Comparison of ENCODE assay signal across 30 cellular contexts in genomic region chr6:107753778-107754177, GRCh38.
DNase-seq lines count a peak whose midpoint lies in the region; ATAC-seq and TF ChIP-seq lines count a peak whose summit lies in the region.
"Had no signal": no experiment of that assay in that cellular context is flagged by ENCODE, and none has a peak within 500 bp of the region (broad histone marks: within the 10 kb centered on the region; RNA-seq: fewer than 3 reads in every experiment).

No MANE protein-coding gene starts in this region.

- H3K27me3 ChIP-seq in MM.1S (replicated peaks; ENCODE audit: insufficient read depth, low read length) = no peaks in the 10 kb centered on the region
- H3K27me3 ChIP-seq in Peyer's patch = no peaks in the 10 kb centered on the region
- H3K27me3 ChIP-seq: adrenal gland, neutrophil, right lobe of liver, spleen, transverse colon had no signal

- H3K36me3 ChIP-seq in MM.1S (replicated peaks; ENCODE audit: insufficient read depth, low read length) = no peaks in the 10 kb centered on the region
- H3K36me3 ChIP-seq in Peyer's patch = no peaks in the 10 kb centered on the region
- H3K36me3 ChIP-seq: adrenal gland, esophagus squamous epithelium, heart right ventricle, neutrophil, right lobe of liver, spleen, transverse colon had no signal

- H3K4me1 Mint-ChIP-seq in activated naive CD4-positive, alpha-beta T cell treated with anti-CD3 and anti-CD28 coated beads, Interleukin-2, amount 10 ng/mL, durations not matched to agents 7 days and 5 days = peaks cover 44% of the 10 kb centered on the region
- H3K4me1 Mint-ChIP-seq in T-helper 17 cell = peaks cover 36% of the 10 kb centered on the region
- peaks cover 61 to 79% of the 10 kb centered on the region in 2 donors for H3K4me1 Mint-ChIP-seq in effector memory CD8-positive, alpha-beta T cell (ENCODE audit: low read depth in 2 of 2)
- peaks cover 54% of the 10 kb centered on the region for H3K4me1 Mint-ChIP-seq in stimulated activated naive CD8-positive, alpha-beta T cell treated with anti-CD3 and anti-CD28 coated beads, Interleukin-15, amount 100 ng/mL, for 72 hours

- H3K79me2 ChIP-seq in MM.1S (ENCODE audit: low read length) = no peaks in the 10 kb centered on the region

- peak overlapping the region; percentile 68 for H3K27ac Mint-ChIP-seq in activated naive CD4-positive, alpha-beta T cell treated with anti-CD3 and anti-CD28 coated beads, Interleukin-2, amount 10 ng/mL, durations not matched to agents 7 days and 5 days
- H3K27ac Mint-ChIP-seq in T-helper 17 cell = no peak overlapping the region
- peak overlapping the region; percentile 55 to 94 for H3K27ac Mint-ChIP-seq in effector memory CD8-positive, alpha-beta T cell
- H3K27ac Mint-ChIP-seq in stimulated activated naive CD8-positive, alpha-beta T cell treated with anti-CD3 and anti-CD28 coated beads, Interleukin-15, amount 100 ng/mL, for 72 hours = peak overlapping the region; percentile 36 to 76
- H3K27ac Mint-ChIP-seq: activated T-helper 2 cell treated with anti-CD3 and anti-CD28 coated beads, Interferon-gamma antibody, Interleukin-2, Interleukin-4, amounts not matched to agents 10 μg/mL and 5 μg/mL and 100 μg/mL, durations not matched to agents 14 hours and 24 hours and 36 hours; progenitor cell of endocrine pancreas; T-helper 2 cell treated with Interferon-gamma antibody and Interleukin-4, amounts not matched to agents 5 μg/mL and 100 μg/mL, for 36 hours had no signal

- no peaks in the 10 kb centered on the region for H4K20me1 ChIP-seq in MM.1S (ENCODE audit: insufficient read depth, low read length)

- H3K36me3 Mint-ChIP-seq in activated naive CD4-positive, alpha-beta T cell treated with anti-CD3 and anti-CD28 coated beads, Interleukin-2, amount 10 ng/mL, durations not matched to agents 7 days and 5 days = peaks cover 52% of the 10 kb centered on the region
- peaks cover 13% of the 10 kb centered on the region for H3K36me3 Mint-ChIP-seq in T-helper 17 cell (ENCODE audit: low read depth)
- peaks cover 5% of the 10 kb centered on the region for H3K36me3 Mint-ChIP-seq in effector memory CD8-positive, alpha-beta T cell (ENCODE audit: insufficient read depth)

- H3K9me2 ChIP-seq in MM.1S (replicated peaks; ENCODE audit: insufficient read depth, low read length) = no peaks in the 10 kb centered on the region

- TF ChIP-seq CTCF in MM.1S (IDR thresholded peaks at IDR 0.05; ENCODE audit: low read length) (no peak), Peyer's patch (IDR thresholded peaks at IDR 0.05) (no peak)

- no peaks in the 10 kb centered on the region for H3F3A ChIP-seq in MM.1S (ENCODE audit: insufficient read depth, low read length)

- H3K9me3 ChIP-seq in T-helper 17 cell (ENCODE audit: control insufficient read depth, low read length, poor library complexity, severe bottlenecking) (no peaks in the 10 kb centered on the region), MM.1S (replicated peaks; ENCODE audit: insufficient read depth, low read length) (no peaks in the 10 kb centered on the region), Peyer's patch (no peaks in the 10 kb centered on the region)
- H3K9me3 ChIP-seq: adrenal gland, Caco-2, esophagus squamous epithelium, neutrophil, right lobe of liver, transverse colon had no signal

- H2AFZ ChIP-seq in MM.1S (ENCODE audit: low read length) = no peak overlapping the region

- H3K4me3 ChIP-seq in MM.1S (ENCODE audit: low read length) (no peak overlapping the region), Peyer's patch (no peak overlapping the region)
- H3K4me3 ChIP-seq: adrenal gland, esophagus squamous epithelium, heart right ventricle, right lobe of liver, spleen, transverse colon had no signal

- DNase-seq in activated naive CD4-positive, alpha-beta T cell treated with anti-CD3 and anti-CD28 coated beads, Interleukin-2, amount 10 ng/mL, durations not matched to agents 7 days and 5 days = no peak
- DNase-seq in activated naive CD4-positive, alpha-beta T cell treated with Interleukin-2 at 50 U/mL for 16 hours = no peak
- no peak for DNase-seq in T-helper 17 cell
- no peak for DNase-seq in effector memory CD8-positive, alpha-beta T cell
- no peak for DNase-seq in stimulated activated naive CD8-positive, alpha-beta T cell treated with anti-CD3 and anti-CD28 coated beads, Interleukin-15, amount 100 ng/mL, for 72 hours
- DNase-seq in MM.1S = no peak
- no peak for DNase-seq in G401 (ENCODE audit: low spot score)
- no peak for DNase-seq in Peyer's patch
- DNase-seq: adrenal gland; Caco-2; cerebellar nuclear complex; dermis blood vessel endothelial cell; DMS79; esophagus squamous epithelium; foreskin keratinocyte; GDM1; HCEC 1CT; heart right ventricle; NCI-H2107; NCI-H345; NCI-H69; right lobe of liver; Right ventricle myocardium superior; spleen; stimulated activated CD4-positive, alpha-beta T cell treated with anti-CD3 and anti-CD28 coated beads, Interleukin-2, amount 100 ng/mL, for 24 hours; transverse colon had no signal

- H3K4me1 ChIP-seq in MM.1S (ENCODE audit: low read length) = no peaks in the 10 kb centered on the region
- H3K4me1 ChIP-seq in Peyer's patch = no peaks in the 10 kb centered on the region
- H3K4me1 ChIP-seq: adrenal gland, Caco-2, esophagus squamous epithelium, foreskin keratinocyte, heart right ventricle, right lobe of liver, transverse colon had no signal

- peaks cover 8% of the 10 kb centered on the region for H3K9me3 Mint-ChIP-seq in activated naive CD4-positive, alpha-beta T cell treated with anti-CD3 and anti-CD28 coated beads, Interleukin-2, amount 10 ng/mL, durations not matched to agents 7 days and 5 days
- peaks cover 1 to 10% of the 10 kb centered on the region in 2 donors for H3K9me3 Mint-ChIP-seq in effector memory CD8-positive, alpha-beta T cell
- H3K9me3 Mint-ChIP-seq in stimulated activated naive CD8-positive, alpha-beta T cell treated with anti-CD3 and anti-CD28 coated beads, Interleukin-15, amount 100 ng/mL, for 72 hours = peaks cover 19% of the 10 kb centered on the region in 2 donors

- no peak overlapping the region for H3K9ac ChIP-seq in MM.1S (ENCODE audit: low read length)

- CTCF ChIA-PET in activated naive CD4-positive, alpha-beta T cell treated with anti-CD3 and anti-CD28 coated beads, Interleukin-2, amount 10 ng/mL, durations not matched to agents 7 days and 5 days (lab: Charles Lee) = no interaction called here

- in situ Hi-C loops in G401 (cut with HindIII; ENCODE audit: low sequenced_read_pairs) = no loop called here

- no peaks in the 10 kb centered on the region for H3K27me3 Mint-ChIP-seq in activated naive CD4-positive, alpha-beta T cell treated with anti-CD3 and anti-CD28 coated beads, Interleukin-2, amount 10 ng/mL, durations not matched to agents 7 days and 5 days
- H3K27me3 Mint-ChIP-seq in T-helper 17 cell = no peaks in the 10 kb centered on the region
- no peaks in the 10 kb centered on the region for H3K27me3 Mint-ChIP-seq in effector memory CD8-positive, alpha-beta T cell
- H3K27me3 Mint-ChIP-seq in stimulated activated naive CD8-positive, alpha-beta T cell treated with anti-CD3 and anti-CD28 coated beads, Interleukin-15, amount 100 ng/mL, for 72 hours = no peaks in the 10 kb centered on the region

- no peak overlapping the region for H3K4me2 ChIP-seq in MM.1S (ENCODE audit: low read depth, low read length)

- no peak for TF ChIP-seq POLR2A in Peyer's patch (IDR thresholded peaks at IDR 0.05)

- H3K4me3 Mint-ChIP-seq in activated naive CD4-positive, alpha-beta T cell treated with anti-CD3 and anti-CD28 coated beads, Interleukin-2, amount 10 ng/mL, durations not matched to agents 7 days and 5 days = no peak overlapping the region
- peak overlapping the region; percentile 34 for H3K4me3 Mint-ChIP-seq in T-helper 17 cell
- peak overlapping the region; percentile 24 to 64 for H3K4me3 Mint-ChIP-seq in effector memory CD8-positive, alpha-beta T cell
- H3K4me3 Mint-ChIP-seq in stimulated activated naive CD8-positive, alpha-beta T cell treated with anti-CD3 and anti-CD28 coated beads, Interleukin-15, amount 100 ng/mL, for 72 hours = peak overlapping the region in 1 of 2 donors; percentile 52
- H3K4me3 Mint-ChIP-seq: T-helper 2 cell treated with Interferon-gamma antibody and Interleukin-4, amounts not matched to agents 5 μg/mL and 100 μg/mL, for 36 hours had no signal

- H3K27ac ChIP-seq in MM.1S (ENCODE audit: low read length) (no peak overlapping the region), Peyer's patch (no peak overlapping the region)
- H3K27ac ChIP-seq: adrenal gland, esophagus squamous epithelium, foreskin keratinocyte, heart right ventricle, neutrophil, right lobe of liver, spleen, transverse colon had no signal

- no peak for ATAC-seq in T-helper 17 cell
- no peak for ATAC-seq in effector memory CD8-positive, alpha-beta T cell (replicated peaks)
- peak; percentile 59 for ATAC-seq in stimulated activated naive CD8-positive, alpha-beta T cell treated with anti-CD3 and anti-CD28 coated beads, Interleukin-15, amount 100 ng/mL, for 72 hours
- ATAC-seq: foreskin keratinocyte, heart right ventricle, right lobe of liver had no signal
